1 cellular context compared by ENCODE assay signal in the genomic region with DNA sequence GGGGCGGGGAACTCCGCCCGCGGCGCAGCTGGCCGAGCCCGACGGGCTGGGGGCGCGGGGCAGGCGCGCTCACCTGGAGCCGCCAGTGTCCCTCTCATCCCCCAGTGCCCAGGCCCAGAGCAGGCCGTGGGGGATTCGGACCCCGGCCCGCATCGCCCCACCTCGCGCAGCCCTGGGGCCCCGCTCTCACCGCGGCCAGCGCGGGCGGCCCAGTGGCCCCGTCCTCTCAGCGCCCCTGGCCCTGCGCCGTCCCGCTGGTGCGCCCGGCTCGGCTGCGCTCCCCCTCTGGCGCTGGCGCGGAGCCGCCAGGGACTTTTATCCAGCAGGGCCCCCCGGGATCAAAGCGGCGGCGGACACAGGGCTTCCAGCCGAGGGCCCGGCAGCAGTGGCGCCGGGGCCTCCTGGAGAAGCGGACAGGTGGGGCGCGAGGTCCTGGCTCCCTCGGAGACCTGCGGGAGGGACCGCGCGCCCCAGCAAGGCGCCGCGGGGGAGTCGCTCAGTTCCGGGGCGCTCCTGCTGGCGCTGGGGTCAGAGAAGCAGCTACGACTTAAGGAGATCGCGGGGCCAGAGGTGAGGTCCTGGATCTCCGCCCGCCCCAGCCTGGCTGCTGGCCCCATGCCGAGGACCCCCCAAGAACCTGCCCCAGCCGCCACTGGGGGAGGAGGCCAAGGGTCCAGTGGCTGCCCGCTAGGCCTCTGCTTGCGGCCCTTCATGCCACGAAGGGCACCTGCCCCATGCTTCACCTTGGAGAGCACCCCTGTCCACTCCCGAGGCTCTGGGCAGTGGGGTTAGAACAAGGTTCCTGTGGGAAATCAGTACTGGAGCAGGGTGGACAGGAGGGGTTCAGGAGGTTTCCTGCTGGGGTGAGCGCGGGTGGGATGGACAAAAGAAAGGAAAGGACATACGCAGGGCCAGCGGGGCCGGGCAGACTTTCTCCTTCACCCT.
TF ChIP-seq lines count a peak whose summit lies in the region.

No MANE protein-coding gene starts in this region.

TF ChIP-seq in Ishikawa, 13 proteins besides CTCF, POLR2A, EP300 and RAD21 (continued from another document):
- TF ChIP-seq, protein P1, sequence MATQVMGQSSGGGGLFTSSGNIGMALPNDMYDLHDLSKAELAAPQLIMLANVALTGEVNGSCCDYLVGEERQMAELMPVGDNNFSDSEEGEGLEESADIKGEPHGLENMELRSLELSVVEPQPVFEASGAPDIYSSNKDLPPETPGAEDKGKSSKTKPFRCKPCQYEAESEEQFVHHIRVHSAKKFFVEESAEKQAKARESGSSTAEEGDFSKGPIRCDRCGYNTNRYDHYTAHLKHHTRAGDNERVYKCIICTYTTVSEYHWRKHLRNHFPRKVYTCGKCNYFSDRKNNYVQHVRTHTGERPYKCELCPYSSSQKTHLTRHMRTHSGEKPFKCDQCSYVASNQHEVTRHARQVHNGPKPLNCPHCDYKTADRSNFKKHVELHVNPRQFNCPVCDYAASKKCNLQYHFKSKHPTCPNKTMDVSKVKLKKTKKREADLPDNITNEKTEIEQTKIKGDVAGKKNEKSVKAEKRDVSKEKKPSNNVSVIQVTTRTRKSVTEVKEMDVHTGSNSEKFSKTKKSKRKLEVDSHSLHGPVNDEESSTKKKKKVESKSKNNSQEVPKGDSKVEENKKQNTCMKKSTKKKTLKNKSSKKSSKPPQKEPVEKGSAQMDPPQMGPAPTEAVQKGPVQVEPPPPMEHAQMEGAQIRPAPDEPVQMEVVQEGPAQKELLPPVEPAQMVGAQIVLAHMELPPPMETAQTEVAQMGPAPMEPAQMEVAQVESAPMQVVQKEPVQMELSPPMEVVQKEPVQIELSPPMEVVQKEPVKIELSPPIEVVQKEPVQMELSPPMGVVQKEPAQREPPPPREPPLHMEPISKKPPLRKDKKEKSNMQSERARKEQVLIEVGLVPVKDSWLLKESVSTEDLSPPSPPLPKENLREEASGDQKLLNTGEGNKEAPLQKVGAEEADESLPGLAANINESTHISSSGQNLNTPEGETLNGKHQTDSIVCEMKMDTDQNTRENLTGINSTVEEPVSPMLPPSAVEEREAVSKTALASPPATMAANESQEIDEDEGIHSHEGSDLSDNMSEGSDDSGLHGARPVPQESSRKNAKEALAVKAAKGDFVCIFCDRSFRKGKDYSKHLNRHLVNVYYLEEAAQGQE (IDR thresholded peaks at IDR 0.05; ENCODE audit: low read depth) = peak; percentile 50; the same call in 1 of the 2 replicates
- no peak for TF ChIP-seq CEBPB (IDR thresholded peaks at IDR 0.05)
